Comparison of ENCODE assay signal across 9 cellular contexts in the genomic region with DNA sequence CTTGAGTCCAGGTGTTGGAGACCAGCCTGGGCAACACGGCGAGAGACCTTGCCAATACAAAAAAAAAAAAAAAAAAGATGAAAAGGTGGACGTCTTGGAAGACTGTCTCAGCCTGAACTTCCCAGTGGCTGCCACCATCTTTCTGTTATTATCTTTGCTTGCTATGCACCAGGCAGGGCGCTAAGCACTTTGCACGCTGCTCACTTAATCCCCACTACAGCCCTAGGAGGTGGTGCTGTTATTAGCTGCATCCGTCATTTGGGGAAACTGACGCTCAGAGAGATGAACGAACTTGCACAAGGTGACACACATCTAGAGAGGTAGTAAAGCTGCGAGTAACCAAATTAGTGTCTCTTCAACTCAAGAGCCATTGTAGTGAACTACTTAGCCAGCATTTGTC. TPM values are rescaled to one million over a fixed set of nuclear protein-coding genes. Genes with fewer than 3 reads are reported as not detected.
A peak's percentile ranks its signal among the peaks of the same experiment; 100 is the strongest.
DNase-seq lines count a peak whose midpoint lies in the region; ATAC-seq and TF ChIP-seq lines count a peak whose summit lies in the region.
"Had no signal": no experiment of that assay in that cellular context is flagged by ENCODE, and none has a peak within 500 bp of the region (broad histone marks: within the 10 kb centered on the region; RNA-seq: fewer than 3 reads in every experiment).

No MANE protein-coding gene starts in this region.

- no peak overlapping the region for H3K18ac ChIP-seq in mesenchymal stem cell (ENCODE audit: low read depth in 1 of 2, low read length in 2 of 2)

- TF ChIP-seq CTCF in heart left ventricle (IDR thresholded peaks at IDR 0.05) (no peak), thoracic aorta (IDR thresholded peaks at IDR 0.05) (no peak)

- no peak overlapping the region for H3K23ac ChIP-seq in mesenchymal stem cell (ENCODE audit: low read length in 2 of 2)

- no peak overlapping the region for H2BK12ac ChIP-seq in mesenchymal stem cell (ENCODE audit: low read length in 2 of 2)

- H3K14ac ChIP-seq in mesenchymal stem cell (ENCODE audit: low read length in 2 of 2): no peak overlapping the region

- peak overlapping the region in 4 of 12 donors; percentile 77 to 96 (median 80) for H3K27ac ChIP-seq in heart left ventricle
- H3K27ac ChIP-seq in mesenchymal stem cell (ENCODE audit: low read length, poor library complexity, severe bottlenecking): no peak overlapping the region
- no peak overlapping the region for H3K27ac ChIP-seq in thoracic aorta

- H3K4me3 ChIP-seq in heart left ventricle (peak overlapping the region; percentile 30 to 79 (median 67)), mesenchymal stem cell (ENCODE audit: insufficient read depth in 1 of 2, low read depth in 1 of 2, low read length in 2 of 2) (peak overlapping the region in 1 of 2 experiments; percentile 92), thoracic aorta (peak overlapping the region; percentile 82)
- H3K4me3 ChIP-seq: lung had no signal

- peaks cover 4% of the 10 kb centered on the region for H3K36me3 Mint-ChIP-seq in activated naive CD8-positive, alpha-beta T cell treated with anti-CD3 and anti-CD28 coated beads, Interleukin-2, amount 50 U/mL, for 24 hours (ENCODE audit: low read depth)

- H3K4ac ChIP-seq in mesenchymal stem cell (ENCODE audit: low read depth in 1 of 2, low read length in 2 of 2): no peak overlapping the region

- H3K27ac Mint-ChIP-seq in activated naive CD8-positive, alpha-beta T cell treated with anti-CD3 and anti-CD28 coated beads, Interleukin-2, amount 50 U/mL, for 24 hours: no peak overlapping the region

- H3K79me1 ChIP-seq in mesenchymal stem cell (replicated peaks; ENCODE audit: low read length, poor library complexity, severe bottlenecking): peaks cover 12% of the 10 kb centered on the region

- no peak overlapping the region for H4K91ac ChIP-seq in mesenchymal stem cell (ENCODE audit: low read length)

- H3K4me2 ChIP-seq in mesenchymal stem cell (ENCODE audit: low read length, poor library complexity, severe bottlenecking): no peak overlapping the region

- H3K9me3 ChIP-seq in heart left ventricle (no peaks in the 10 kb centered on the region), mesenchymal stem cell (ENCODE audit: control insufficient read depth, low read length) (no peaks in the 10 kb centered on the region), thoracic aorta (no peaks in the 10 kb centered on the region)

- no peak overlapping the region for H2AFZ ChIP-seq in mesenchymal stem cell (ENCODE audit: low read depth, low read length)

- TF ChIP-seq POLR2A in heart left ventricle (IDR thresholded peaks at IDR 0.05): no peak

- no peak overlapping the region for H2BK15ac ChIP-seq in mesenchymal stem cell (ENCODE audit: low read depth, poor library complexity, severe bottlenecking)

- peak overlapping the region; percentile 87 for H3K4me3 Mint-ChIP-seq in activated naive CD8-positive, alpha-beta T cell treated with anti-CD3 and anti-CD28 coated beads, Interleukin-2, amount 50 U/mL, for 24 hours

- H2AK5ac ChIP-seq in mesenchymal stem cell (ENCODE audit: low read length, severe bottlenecking): no peak overlapping the region

- H3K27me3 ChIP-seq in heart left ventricle: peaks cover 0 to 4% (median 0%) of the 10 kb centered on the region in 9 donors
- no peaks in the 10 kb centered on the region for H3K27me3 ChIP-seq in mesenchymal stem cell (ENCODE audit: control insufficient read depth in 1 of 2, insufficient read depth in 1 of 2, low read length in 2 of 2)
- H3K27me3 ChIP-seq in thoracic aorta (replicated peaks; ENCODE audit: insufficient read depth): no peaks in the 10 kb centered on the region

- intact Hi-C loops in heart left ventricle (cut with DNase I) (loop anchor here in 1 of 10 donors (10.0 kb wide), 1 partner anchor 710 kb away; no protein-coding TSS in a partner anchor), Right ventricle myocardium inferior (cut with DNase I) (no loop called here)

- H3K9ac ChIP-seq in mesenchymal stem cell (ENCODE audit: low read length): peak overlapping the region; percentile 82

- H4K8ac ChIP-seq in mesenchymal stem cell (ENCODE audit: low read length): no peak overlapping the region

- H2BK120ac ChIP-seq in mesenchymal stem cell (ENCODE audit: low read depth, low read length): no peak overlapping the region

- peaks cover 33% of the 10 kb centered on the region for H3K4me1 Mint-ChIP-seq in activated naive CD8-positive, alpha-beta T cell treated with anti-CD3 and anti-CD28 coated beads, Interleukin-2, amount 50 U/mL, for 24 hours

- H3K4me1 ChIP-seq in heart left ventricle: peaks cover 0 to 45% (median 12%) of the 10 kb centered on the region in 12 donors
- peaks cover 8% of the 10 kb centered on the region for H3K4me1 ChIP-seq in mesenchymal stem cell (ENCODE audit: control insufficient read depth, insufficient read depth, low read depth, low read length)
- peaks cover 16 to 43% of the 10 kb centered on the region in 2 donors for H3K4me1 ChIP-seq in thoracic aorta (ENCODE audit: control insufficient read depth in 1 of 2, low read depth in 2 of 2)

- H2BK5ac ChIP-seq in mesenchymal stem cell (ENCODE audit: low read depth, low read length, poor library complexity, severe bottlenecking): no peak overlapping the region

- H3K9me3 Mint-ChIP-seq in activated naive CD8-positive, alpha-beta T cell treated with anti-CD3 and anti-CD28 coated beads, Interleukin-2, amount 50 U/mL, for 24 hours: no peaks in the 10 kb centered on the region

- DNase-seq in heart left ventricle (no peak), Right ventricle myocardium inferior (ENCODE audit: missing footprints) (no peak), mesenchymal stem cell (no peak), thoracic aorta (ENCODE audit: low spot score) (no peak), NOMO-1 (lab: John Stamatoyannopoulos, UW; ENCODE audit: unreplicated experiment in 2 of 2) (no peak)
- DNase-seq in activated naive CD8-positive, alpha-beta T cell treated with anti-CD3 and anti-CD28 coated beads, Interleukin-2, amount 50 U/mL, for 24 hours: no peak

- WGBS in heart left ventricle, 4 donors: 82 to 86% (median 82%) methylated on average over 9 of the region's 9 CpGs
- WGBS in mesenchymal stem cell: 96% methylated on average over 9 of the region's 9 CpGs

- H3K36me3 ChIP-seq in heart left ventricle: no peaks in the 10 kb centered on the region
- H3K36me3 ChIP-seq in mesenchymal stem cell (ENCODE audit: control insufficient read depth in 1 of 2, insufficient read depth in 2 of 2, low read depth in 1 of 2, low read length in 2 of 2): no peaks in the 10 kb centered on the region
- no peaks in the 10 kb centered on the region for H3K36me3 ChIP-seq in thoracic aorta

- peaks cover 8% of the 10 kb centered on the region for H3K27me3 Mint-ChIP-seq in activated naive CD8-positive, alpha-beta T cell treated with anti-CD3 and anti-CD28 coated beads, Interleukin-2, amount 50 U/mL, for 24 hours

- ATAC-seq in heart left ventricle (no peak), Right ventricle myocardium inferior (no peak), thoracic aorta (ENCODE audit: insufficient number of reproducible peaks, low FRiP score, low read depth) (no peak), GM19328 (IDR thresholded peaks at IDR 0.05; ENCODE audit: unreplicated experiment) (no peak), GM21825 (IDR thresholded peaks at IDR 0.05; ENCODE audit: unreplicated experiment) (no peak)
- ATAC-seq in activated naive CD8-positive, alpha-beta T cell treated with anti-CD3 and anti-CD28 coated beads, Interleukin-2, amount 50 U/mL, for 24 hours: no peak

RNA-seq across cellular contexts. Expression of gene CPPED1, which starts 0.7 kb away (rescaled TPM):
- total RNA-seq in heart left ventricle (10 to 100 TPM in 6 of 9 donors, 1 to 10 TPM in 3; 5.6 to 25.1 (median 12.6) TPM), Right ventricle myocardium inferior (14.3 TPM), thoracic aorta (10 to 100 TPM; 14.8 to 38.4 TPM)
- 1 to 10 TPM; 6.6 to 6.8 TPM for polyA plus RNA-seq in heart left ventricle
- 36.4 TPM for polyA plus RNA-seq in mesenchymal stem cell (2013, experiment 1 of 2)
- 38.6 TPM for polyA plus RNA-seq in mesenchymal stem cell (2013, experiment 2 of 2)
